In genomic region chr19:8248348-8249328, GRCh38 we compare ENCODE assay signal across 28 cellular contexts. TPM values are rescaled to one million over a fixed set of nuclear protein-coding genes. Genes with fewer than 3 reads are reported as not detected.
A peak's percentile ranks its signal among the peaks of the same experiment; 100 is the strongest.
DNase-seq lines count a peak whose midpoint lies in the region; ATAC-seq, FAIRE-seq and TF ChIP-seq lines count a peak whose summit lies in the region.
"Had no signal": no experiment of that assay in that cellular context is flagged by ENCODE, and none has a peak within 500 bp of the region (broad histone marks: within the 10 kb centered on the region; RNA-seq: fewer than 3 reads in every experiment).

No MANE protein-coding gene starts in this region.

- no peak overlapping the region for H3K18ac ChIP-seq in H1 (ENCODE audit: extremely low read depth, low read length)

- H3K4me1 ChIP-seq in H1 (replicated peaks in 1 of 4; ENCODE audit: control insufficient read depth in 3 of 4, insufficient read depth in 4 of 4, low read length in 3 of 4): peaks cover 0 to 2% (median 0%) of the 10 kb centered on the region in 4 experiments; a peak in 1 of 7 replicates
- H3K4me1 ChIP-seq in neural progenitor cell: no peaks in the 10 kb centered on the region
- peaks cover 12 to 35% (median 29%) of the 10 kb centered on the region in 4 donors for H3K4me1 ChIP-seq in esophagus muscularis mucosa
- H3K4me1 ChIP-seq: SJCRH30 had no signal

- no peaks in the 10 kb centered on the region for H3K4me1 Mint-ChIP-seq in stimulated activated naive CD8-positive, alpha-beta T cell treated with anti-CD3 and anti-CD28 coated beads, Interleukin-15, Interleukin-2, amounts not matched to agents 100 ng/mL and 50 ng/mL, for 24 hours (ENCODE audit: low read depth)
- H3K4me1 Mint-ChIP-seq in stimulated activated naive CD8-positive, alpha-beta T cell treated with anti-CD3 and anti-CD28 coated beads, Interleukin-15, amount 100 ng/mL, for 72 hours: no peaks in the 10 kb centered on the region
- peaks cover 5% of the 10 kb centered on the region for H3K4me1 Mint-ChIP-seq in neural progenitor cell

- H3K4me3 ChIP-seq in H1 (ENCODE audit: extremely low read depth in 1 of 4, insufficient read depth in 2 of 4, low read depth in 3 of 4, low read length in 4 of 4): no peak overlapping the region
- H3K4me3 ChIP-seq in neural progenitor cell: no peak overlapping the region
- H3K4me3 ChIP-seq in esophagus muscularis mucosa: no peak overlapping the region
- H3K4me3 ChIP-seq: BLaER1 treated with 17β-estradiol and CSF1 and Interleukin-3, amounts not matched to agents 10 nM and 100 nM; MG63; SJCRH30 had no signal

- H3K4me2 ChIP-seq in H1 (ENCODE audit: insufficient read depth in 1 of 2, low read depth in 2 of 2, low read length in 2 of 2) (no peak overlapping the region), neural progenitor cell (no peak overlapping the region)
- H3K4me2 ChIP-seq: BLaER1 treated with 17β-estradiol and CSF1 and Interleukin-3, amounts not matched to agents 10 nM and 100 nM had no signal

- no peak for ATAC-seq in stimulated activated naive CD8-positive, alpha-beta T cell treated with anti-CD3 and anti-CD28 coated beads, Interleukin-15, amount 100 ng/mL, for 72 hours
- no peak for ATAC-seq in HG02973 (IDR thresholded peaks at IDR 0.05; ENCODE audit: unreplicated experiment)
- ATAC-seq: PC-3, Right ventricle myocardium inferior, SK-N-SH treated with all-trans-retinoic acid at 6 μM for 48 hours had no signal

- H3K79me1 ChIP-seq in H1 (ENCODE audit: low read depth, low read length): no peaks in the 10 kb centered on the region; the same call in 1 of the 2 replicates

- 93 to 100% methylated on average over 1 to 8 of the region's 8 CpGs for WGBS in H1 (ENCODE audit: extremely low coverage in 1 of 2, insufficient coverage in 1 of 2, insufficient read length in 1 of 2, insufficient replicate concordance in 2 of 2, low coverage in 1 of 2, low lambda C conversion rate in 2 of 2, missing lambda C conversion rate in 1 of 2), 2 experiments
- 90% methylated on average over 8 of the region's 8 CpGs for WGBS in esophagus muscularis mucosa

- H3K27me3 Mint-ChIP-seq in stimulated activated naive CD8-positive, alpha-beta T cell treated with anti-CD3 and anti-CD28 coated beads, Interleukin-15, Interleukin-2, amounts not matched to agents 100 ng/mL and 50 ng/mL, for 24 hours: no peaks in the 10 kb centered on the region
- no peaks in the 10 kb centered on the region for H3K27me3 Mint-ChIP-seq in stimulated activated naive CD8-positive, alpha-beta T cell treated with anti-CD3 and anti-CD28 coated beads, Interleukin-15, amount 100 ng/mL, for 72 hours
- peaks cover 5% of the 10 kb centered on the region for H3K27me3 Mint-ChIP-seq in neural progenitor cell (ENCODE audit: insufficient read depth, low read depth)
- H3K27me3 Mint-ChIP-seq: CD4-positive, alpha-beta T cell had no signal

- no peak overlapping the region for H2AK5ac ChIP-seq in H1 (ENCODE audit: low read depth, low read length)

- no peak for DNase-seq in stimulated activated naive CD8-positive, alpha-beta T cell treated with anti-CD3 and anti-CD28 coated beads, Interleukin-15, amount 100 ng/mL, for 72 hours
- no peak for DNase-seq in HTR-8/SVneo (ENCODE audit: insufficient read length, low spot score)
- no peak for DNase-seq in H1 (ENCODE audit: low read depth in 1 of 2, low spot score in 2 of 2)
- DNase-seq in activated naive CD4-positive, alpha-beta T cell treated with anti-CD3 and anti-CD28 coated beads, Interleukin-2, amount 50 U/mL, for 16 hours: no peak
- no peak for DNase-seq in neural progenitor cell (ENCODE audit: low spot score)
- DNase-seq in esophagus muscularis mucosa (ENCODE audit: extremely low spot score): no peak
- DNase-seq: CD4-positive, alpha-beta T cell; COR-L47; DMS79; EL; GF-D8; KG1; MG63; NCI-H1105 treated with DMSO at 0.1 percent for 48 hours; NCI-H2029; NCI-H446; NCI-H524 treated with DMSO at 0.1 percent for 48 hours; NCI-H82; NK-92 treated with Interleukin-12 subunit alpha and Interleukin-12 subunit beta, amount 100 ng/mL, for 24 hours; PC-3; SJCRH30 had no signal

- peaks cover 2 to 16% of the 10 kb centered on the region in 2 experiments for H4K20me1 ChIP-seq in H1 (replicated peaks in 1 of 2; ENCODE audit: control insufficient read depth in 1 of 2, insufficient read depth in 2 of 2, low read length in 2 of 2)
- no peaks in the 10 kb centered on the region for H4K20me1 ChIP-seq in neural progenitor cell (ENCODE audit: low read depth)

- no peak overlapping the region for H3K14ac ChIP-seq in H1 (ENCODE audit: insufficient read length)

- H3K23ac ChIP-seq in H1 (ENCODE audit: insufficient read length): no peak overlapping the region

- H2BK120ac ChIP-seq in H1 (replicated peaks; ENCODE audit: low read depth, low read length): no peak overlapping the region

- no peak overlapping the region for H4K5ac ChIP-seq in H1 (ENCODE audit: insufficient read length, low read depth, low read length)

- H3K9me3 ChIP-seq in H1 (ENCODE audit: insufficient read depth in 2 of 2, low read depth in 1 of 2, low read length in 1 of 2) (no peaks in the 10 kb centered on the region), neural progenitor cell (ENCODE audit: low read depth) (no peaks in the 10 kb centered on the region), esophagus muscularis mucosa (no peaks in the 10 kb centered on the region)
- H3K9me3 ChIP-seq: BLaER1 treated with 17β-estradiol and CSF1 and Interleukin-3, amounts not matched to agents 10 nM and 100 nM; MG63; SJCRH30 had no signal

- TF ChIP-seq POLR2A in H1 (IDR thresholded peaks at IDR 0.05; ENCODE audit: control extremely low read depth in 1 of 2, low read depth in 2 of 2, low read length in 2 of 2) (no peak), esophagus muscularis mucosa (IDR thresholded peaks at IDR 0.05; ENCODE audit: low read depth) (no peak)

- peaks cover 0 to 3% (median 0%) of the 10 kb centered on the region in 4 experiments; a peak in 1 of 8 replicates for H3K36me3 ChIP-seq in H1 (ENCODE audit: control insufficient read depth in 2 of 4, insufficient read depth in 4 of 4, low read length in 3 of 4)
- no peaks in the 10 kb centered on the region for H3K36me3 ChIP-seq in neural progenitor cell
- H3K36me3 ChIP-seq in esophagus muscularis mucosa: no peaks in the 10 kb centered on the region
- H3K36me3 ChIP-seq: MG63, SJCRH30 had no signal

- CTCF ChIA-PET in H1 (lab: Charles Lee; ENCODE audit: partially characterized antibody): interaction anchor here (0.8 kb wide), 2 partner anchors 10 to 19 kb away, joined by 3 read pairs; no protein-coding TSS in a partner anchor

- no peaks in the 10 kb centered on the region for H3K9me3 Mint-ChIP-seq in stimulated activated naive CD8-positive, alpha-beta T cell treated with anti-CD3 and anti-CD28 coated beads, Interleukin-15, Interleukin-2, amounts not matched to agents 100 ng/mL and 50 ng/mL, for 24 hours
- H3K9me3 Mint-ChIP-seq in stimulated activated naive CD8-positive, alpha-beta T cell treated with anti-CD3 and anti-CD28 coated beads, Interleukin-15, amount 100 ng/mL, for 72 hours: peaks cover 11% of the 10 kb centered on the region in 2 donors
- H3K9me3 Mint-ChIP-seq in neural progenitor cell: peaks cover 3% of the 10 kb centered on the region
- H3K9me3 Mint-ChIP-seq: CD4-positive, alpha-beta T cell had no signal

- peak overlapping the region; percentile 82 for H3K56ac ChIP-seq in H1 (replicated peaks; ENCODE audit: insufficient read length, low read depth, low read length)

- H4K91ac ChIP-seq in H1 (replicated peaks; ENCODE audit: insufficient read length, low read length): no peak overlapping the region

- no peak overlapping the region for H3K4ac ChIP-seq in H1 (replicated peaks; ENCODE audit: insufficient read length, low read depth, low read length)

- 0 out of 2 replicates have a peak overlapping the region, but pooled peaks have one; percentile 29 for H2BK15ac ChIP-seq in H1 (ENCODE audit: low read length)

- H4K8ac ChIP-seq in H1 (ENCODE audit: extremely low read depth, insufficient read depth, low read length): no peak overlapping the region; the same call in 1 of the 2 replicates

- intact Hi-C loops in esophagus muscularis mucosa (cut with DNase I): no loop called here

- POLR2A ChIA-PET in H1 (lab: Charles Lee; ENCODE audit: partially characterized antibody): interaction anchor here (1.0 to 2.9 kb wide), 4 partner anchors 9 to 99 kb away, joined by 3 to 15 read pairs (median 4); partner anchors contain the start of gene FBN3

- H3K36me3 Mint-ChIP-seq in stimulated activated naive CD8-positive, alpha-beta T cell treated with anti-CD3 and anti-CD28 coated beads, Interleukin-15, Interleukin-2, amounts not matched to agents 100 ng/mL and 50 ng/mL, for 24 hours (ENCODE audit: low read depth): peaks cover 19% of the 10 kb centered on the region
- peaks cover 10% of the 10 kb centered on the region for H3K36me3 Mint-ChIP-seq in neural progenitor cell

- no peak for TF ChIP-seq CTCF in H1 (IDR thresholded peaks at IDR 0.05; ENCODE audit: control extremely low read depth in 1 of 3, insufficient read depth in 1 of 3, low read depth in 1 of 3, low read length in 3 of 3)
- TF ChIP-seq CTCF in neural progenitor cell (IDR thresholded peaks at IDR 0.05): no peak
- TF ChIP-seq CTCF in esophagus muscularis mucosa (IDR thresholded peaks at IDR 0.05): no peak

- H3K23me2 ChIP-seq in H1 (ENCODE audit: low read depth, low read length): peaks cover 11% of the 10 kb centered on the region

- H3F3A ChIP-seq in neural progenitor cell (ENCODE audit: low read depth): peaks cover 9% of the 10 kb centered on the region

- H3K27me3 ChIP-seq in H1 (replicated peaks in 1 of 4; ENCODE audit: control insufficient read depth in 3 of 4, extremely low read depth in 1 of 4, insufficient read depth in 3 of 4, low read length in 3 of 4) (no peaks in the 10 kb centered on the region), neural progenitor cell (no peaks in the 10 kb centered on the region), esophagus muscularis mucosa (no peaks in the 10 kb centered on the region)
- H3K27me3 ChIP-seq: BLaER1 treated with 17β-estradiol and CSF1 and Interleukin-3, amounts not matched to agents 10 nM and 100 nM; MG63; SJCRH30 had no signal

- H3K27ac Mint-ChIP-seq in stimulated activated naive CD8-positive, alpha-beta T cell treated with anti-CD3 and anti-CD28 coated beads, Interleukin-15, Interleukin-2, amounts not matched to agents 100 ng/mL and 50 ng/mL, for 24 hours: peak overlapping the region; percentile 13
- H3K27ac Mint-ChIP-seq in stimulated activated naive CD8-positive, alpha-beta T cell treated with anti-CD3 and anti-CD28 coated beads, Interleukin-15, amount 100 ng/mL, for 72 hours: peak overlapping the region in 1 of 2 donors; percentile 2
- H3K27ac Mint-ChIP-seq in neural progenitor cell: no peak overlapping the region
- H3K27ac Mint-ChIP-seq: CD4-positive, alpha-beta T cell had no signal

- no peak overlapping the region for H3K9ac ChIP-seq in H1 (replicated peaks in 1 of 4; ENCODE audit: extremely low read depth in 1 of 4, low read depth in 3 of 4, low read length in 3 of 4)
- no peak overlapping the region for H3K9ac ChIP-seq in neural progenitor cell
- H3K9ac ChIP-seq: BLaER1 treated with 17β-estradiol and CSF1 and Interleukin-3, amounts not matched to agents 10 nM and 100 nM had no signal

- no peak overlapping the region for H3K27ac ChIP-seq in H1 (ENCODE audit: low read depth, low read length)
- H3K27ac ChIP-seq in neural progenitor cell: no peak overlapping the region
- H3K27ac ChIP-seq in esophagus muscularis mucosa (replicated peaks in 1 of 4): no peak overlapping the region
- H3K27ac ChIP-seq: BLaER1 treated with 17β-estradiol and CSF1 and Interleukin-3, amounts not matched to agents 10 nM and 100 nM; SJCRH30 had no signal

- H2BK20ac ChIP-seq in H1 (ENCODE audit: low read length): no peak overlapping the region

- no peak overlapping the region for H3K4me3 Mint-ChIP-seq in stimulated activated naive CD8-positive, alpha-beta T cell treated with anti-CD3 and anti-CD28 coated beads, Interleukin-15, Interleukin-2, amounts not matched to agents 100 ng/mL and 50 ng/mL, for 24 hours
- no peak overlapping the region for H3K4me3 Mint-ChIP-seq in stimulated activated naive CD8-positive, alpha-beta T cell treated with anti-CD3 and anti-CD28 coated beads, Interleukin-15, amount 100 ng/mL, for 72 hours
- no peak overlapping the region for H3K4me3 Mint-ChIP-seq in neural progenitor cell
- H3K4me3 Mint-ChIP-seq: CD4-positive, alpha-beta T cell had no signal

- no peak for TF ChIP-seq RAD21 in H1 (IDR thresholded peaks at IDR 0.05 in 1 of 2, conservative IDR thresholded peaks at IDR 0.05 in 1 of 2; ENCODE audit: low read depth in 2 of 2, low read length in 2 of 2)

- H2BK12ac ChIP-seq in H1 (ENCODE audit: low read depth, low read length): 0 out of 2 replicates have a peak overlapping the region, but pooled peaks have one; percentile 17

- H3K79me2 ChIP-seq in H1 (ENCODE audit: control insufficient read depth in 1 of 2, insufficient read depth in 2 of 2, low read length in 2 of 2): peaks cover 0 to 4% of the 10 kb centered on the region in 2 experiments; a peak in 1 of 4 replicates
- no peaks in the 10 kb centered on the region for H3K79me2 ChIP-seq in neural progenitor cell (ENCODE audit: low read depth)

- FAIRE-seq in HTR-8/SVneo (lab: Jason Lieb, UNC) (peak; percentile 93), H1 (lab: Jason Lieb, UNC) (no peak)
- FAIRE-seq: A204.1, H54 had no signal

- no peak overlapping the region for H2BK5ac ChIP-seq in H1 (ENCODE audit: low read depth, low read length)

- H2AFZ ChIP-seq in H1 (ENCODE audit: low read length): no peak overlapping the region
- no peak overlapping the region for H2AFZ ChIP-seq in neural progenitor cell (replicated peaks)

- no peak for TF ChIP-seq EP300 in H1 (IDR thresholded peaks at IDR 0.05; ENCODE audit: borderline replicate concordance in 1 of 2, low read depth in 2 of 2, low read length in 2 of 2)
- TF ChIP-seq EP300 in esophagus muscularis mucosa (IDR thresholded peaks at IDR 0.05): no peak

RNA-seq across cellular contexts. Expression of gene CERS4, which starts 39.5 kb away (rescaled TPM):
- 88.2 and 96.5 TPM in 2 replicates for total RNA-seq in H1 (2021; fragmentation: NEBNext Ultra II Directional; extraction: Animal tissue kit (Norgen Biotek cat#: 25700))
- 179 and 183 TPM in 2 replicates for polyA plus RNA-seq in H1 (2011; rRNA removed)
- 124 TPM for polyA plus RNA-seq in H1 (2011; cell fraction: cytosol; rRNA removed)
- polyA plus RNA-seq in H1 (2011; cell fraction: nucleus; rRNA removed): 148 TPM
- 43.1 to 71.4 TPM (median 70.4 TPM) in 4 replicates for polyA plus RNA-seq in H1 (2012, experiment 1 of 2)
- 79.4 TPM for polyA plus RNA-seq in H1 (2012, experiment 2 of 2)
- 90.1 TPM for polyA plus RNA-seq in H1 (2013, experiment 1 of 2)
- 85.0 TPM for polyA plus RNA-seq in H1 (2013, experiment 2 of 2)
- polyA minus RNA-seq in H1 (2011; rRNA and poly(A)+ RNA removed): 127 and 128 TPM in 2 replicates
- 57.5 TPM for polyA minus RNA-seq in H1 (2011; cell fraction: cytosol; rRNA and poly(A)+ RNA removed)
- 54.0 TPM for polyA minus RNA-seq in H1 (2011; cell fraction: nucleus; rRNA and poly(A)+ RNA removed)
- total RNA-seq in neural progenitor cell (ENCODE audit: low replicate concordance) (34.1 and 76.0 TPM in 2 replicates), esophagus muscularis mucosa (10 to 100 TPM; 21.0 to 51.7 (median 29.2) TPM)

RNA-seq across cellular contexts. Expression of gene CD320, which starts 59.5 kb away (rescaled TPM):
- total RNA-seq in H1 (2021; fragmentation: NEBNext Ultra II Directional; extraction: Animal tissue kit (Norgen Biotek cat#: 25700)): 80.4 and 82.6 TPM in 2 replicates
- polyA plus RNA-seq in H1 (2011; rRNA removed): 157 and 228 TPM in 2 replicates
- polyA plus RNA-seq in H1 (2011; cell fraction: cytosol; rRNA removed): 149 TPM
- 105 TPM for polyA plus RNA-seq in H1 (2011; cell fraction: nucleus; rRNA removed)
- 36.7 to 80.9 TPM (median 78.1 TPM) in 4 replicates for polyA plus RNA-seq in H1 (2012, experiment 1 of 2)
- polyA plus RNA-seq in H1 (2012, experiment 2 of 2): 73.8 TPM
- polyA plus RNA-seq in H1 (2013, experiment 1 of 2): 99.0 TPM
- polyA plus RNA-seq in H1 (2013, experiment 2 of 2): 110 TPM
- 15.3 and 18.8 TPM in 2 replicates for polyA minus RNA-seq in H1 (2011; rRNA and poly(A)+ RNA removed)
- polyA minus RNA-seq in H1 (2011; cell fraction: cytosol; rRNA and poly(A)+ RNA removed): 36.3 TPM
- 20.9 TPM for polyA minus RNA-seq in H1 (2011; cell fraction: nucleus; rRNA and poly(A)+ RNA removed)
- total RNA-seq in neural progenitor cell (ENCODE audit: low replicate concordance) (22.4 and 52.5 TPM in 2 replicates), esophagus muscularis mucosa (10 to 100 TPM; 25.7 to 63.2 (median 47.4) TPM)
